In genomic region chr10:71270301-71270777, GRCh38 we compare ENCODE assay signal across 8 cellular contexts. TPM values are rescaled to one million over a fixed set of nuclear protein-coding genes. Genes with fewer than 3 reads are reported as not detected.
DNase-seq lines count a peak whose midpoint lies in the region; ATAC-seq and TF ChIP-seq lines count a peak whose summit lies in the region.

No MANE protein-coding gene starts in this region.

- no peaks in the 10 kb centered on the region for H3K9me3 ChIP-seq in OCI-LY1 (ENCODE audit: low read length)
- no peaks in the 10 kb centered on the region for H3K9me3 ChIP-seq in body of pancreas

- TF ChIP-seq POLR2A in body of pancreas (IDR thresholded peaks at IDR 0.05): no peak

- H3K9me2 ChIP-seq in OCI-LY1 (ENCODE audit: low read depth, low read length): no peaks in the 10 kb centered on the region

- H3K27me3 ChIP-seq in OCI-LY1 (ENCODE audit: insufficient read depth, low read length) (0 out of 2 replicates have a peak, but pooled peaks cover 6% of the 10 kb centered on the region), body of pancreas (no peaks in the 10 kb centered on the region)

- DNase-seq in DMS79 (lab: John Stamatoyannopoulos, UW) (peak; percentile 3), HT1080 (ENCODE audit: low read depth) (peak; percentile 65), body of pancreas (peak; percentile 56 to 72 (median 68)), iPS-NIHi7 (ENCODE audit: extremely low spot score) (peak; percentile 84)
- peak; percentile 36 for DNase-seq in stimulated activated CD4-positive, alpha-beta T cell treated with anti-CD3 and anti-CD28 coated beads, Interleukin-4, amount 100 ng/mL, for 24 hours

- ATAC-seq in body of pancreas (peak; percentile 67), HG03095 (IDR thresholded peaks at IDR 0.05; ENCODE audit: unreplicated experiment) (no peak), GM18511 (IDR thresholded peaks at IDR 0.05; ENCODE audit: unreplicated experiment) (no peak)

- 32 to 41% methylated on average over 7 of the region's 7 CpGs for WGBS in body of pancreas, 2 donors

- H4K20me1 ChIP-seq in OCI-LY1 (ENCODE audit: insufficient read depth, low read length): no peaks in the 10 kb centered on the region

- TF ChIP-seq CTCF in OCI-LY1 (IDR thresholded peaks at IDR 0.05; ENCODE audit: low read length) (peak; percentile 55; the same call in 1 of the 2 replicates), body of pancreas (IDR thresholded peaks at IDR 0.05) (peak; percentile 45 to 66 (median 57))

- no peak overlapping the region for H2AFZ ChIP-seq in OCI-LY1 (ENCODE audit: low read length)

- H3K36me3 ChIP-seq in OCI-LY1 (ENCODE audit: insufficient read depth, low read length) (no peaks in the 10 kb centered on the region), body of pancreas (replicated peaks in 1 of 2; ENCODE audit: insufficient read depth in 1 of 2, low read depth in 2 of 2) (no peaks in the 10 kb centered on the region)

- H3K4me3 ChIP-seq in OCI-LY1 (ENCODE audit: low read depth, low read length, poor library complexity, severe bottlenecking): no peak overlapping the region
- no peak overlapping the region for H3K4me3 ChIP-seq in body of pancreas

- no peak overlapping the region for H3K9ac ChIP-seq in OCI-LY1 (ENCODE audit: low read length)

- no peaks in the 10 kb centered on the region for H3F3A ChIP-seq in OCI-LY1 (ENCODE audit: insufficient read depth, low read length)

- no peak overlapping the region for H3K27ac ChIP-seq in OCI-LY1 (ENCODE audit: low read depth, low read length, poor library complexity, severe bottlenecking)
- H3K27ac ChIP-seq in body of pancreas: no peak overlapping the region

- H3K4me1 ChIP-seq in OCI-LY1 (ENCODE audit: insufficient read depth, low read length, severe bottlenecking): no peaks in the 10 kb centered on the region
- H3K4me1 ChIP-seq in body of pancreas: peaks cover 13% of the 10 kb centered on the region

- no peak overlapping the region for H3K4me2 ChIP-seq in OCI-LY1 (ENCODE audit: low read length)

- intact Hi-C loops in body of pancreas (cut with DNase I): no loop called here

- H3K79me2 ChIP-seq in OCI-LY1 (ENCODE audit: insufficient read depth, low read length): no peaks in the 10 kb centered on the region

RNA-seq across cellular contexts. Expression of gene SLC29A3, which starts 48.7 kb away (rescaled TPM):
- total RNA-seq in HT1080 (2014; rRNA removed; shearing (Covaris generic)): 1.4 and 1.6 TPM in 2 replicates
- polyA plus RNA-seq in HT1080 (2015; cell fraction: cytosol; rRNA removed): 2.2 and 2.8 TPM in 2 replicates
- polyA plus RNA-seq in HT1080 (2015; cell fraction: nucleus; rRNA removed): 1.7 and 1.8 TPM in 2 replicates
- total RNA-seq in body of pancreas: 1 to 10 TPM in 1 of 2 donors, under 1 TPM in 1; 0.99 to 5.2 TPM

RNA-seq across cellular contexts. Expression of gene UNC5B, which starts 58.0 kb away (rescaled TPM):
- 1.7 and 2.9 TPM in 2 replicates for total RNA-seq in HT1080 (2014; rRNA removed; shearing (Covaris generic))
- 2.5 and 3.5 TPM in 2 replicates for polyA plus RNA-seq in HT1080 (2015; cell fraction: cytosol; rRNA removed)
- polyA plus RNA-seq in HT1080 (2015; cell fraction: nucleus; rRNA removed): 6.3 and 6.9 TPM in 2 replicates
- 10 to 100 TPM; 10.4 to 11.2 TPM for total RNA-seq in body of pancreas

Comparison
In these comparisons a context has a peak if more than half of its experiments do, and no peak if none do; other contexts are left out.
1. DNase-seq: peak in every context shown above with its lines; median percentile 84 in iPS-NIHi7; 68 in body of pancreas; 65 in HT1080; 36 in stimulated activated CD4-positive, alpha-beta T cell treated with anti-CD3 and anti-CD28 coated beads, Interleukin-4, amount 100 ng/mL, for 24 hours; 3 in DMS79.